Comparison of ENCODE assay signal across 22 cellular contexts in the genomic region with DNA sequence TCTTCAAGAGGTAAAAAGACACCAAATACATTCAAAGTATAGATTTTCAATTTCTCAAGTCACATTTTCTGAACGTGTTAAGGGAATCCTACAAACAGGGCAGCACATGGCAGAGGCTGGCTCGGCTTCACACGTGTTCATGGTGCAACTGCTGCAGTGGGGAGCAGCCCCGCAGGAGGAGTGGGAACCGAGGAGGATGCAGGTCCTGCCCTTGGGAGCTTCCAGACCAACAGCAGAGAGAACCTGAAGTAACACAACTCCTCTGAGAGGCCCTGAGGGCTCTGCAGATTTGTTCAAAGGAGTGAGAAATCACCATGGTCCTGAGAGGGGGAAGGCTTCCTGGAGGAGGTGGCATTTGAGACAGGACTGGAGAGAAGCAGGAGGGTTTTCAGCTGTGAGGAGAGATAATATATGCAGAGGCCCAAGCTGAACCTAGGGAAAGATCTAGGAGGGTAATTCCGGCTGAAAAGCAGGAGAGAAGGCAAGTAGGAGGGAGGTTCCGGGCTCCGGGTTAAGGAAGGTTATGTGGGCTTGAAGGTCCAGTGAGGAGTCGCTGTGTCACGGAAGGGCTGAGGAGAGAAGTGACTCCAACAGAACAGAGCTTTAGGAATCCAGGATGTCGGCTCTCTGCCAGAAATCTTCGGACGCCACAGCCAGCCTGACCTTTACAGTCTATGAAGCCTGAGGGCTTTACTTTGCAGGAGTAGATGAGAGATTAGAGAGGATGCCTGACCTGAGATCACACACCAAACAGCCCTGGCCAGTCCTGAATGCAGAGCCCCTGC.
DNase-seq lines count a peak whose midpoint lies in the region; ATAC-seq and TF ChIP-seq lines count a peak whose summit lies in the region.
"Had no signal": no experiment of that assay in that cellular context is flagged by ENCODE, and none has a peak within 500 bp of the region (broad histone marks: within the 10 kb centered on the region; RNA-seq: fewer than 3 reads in every experiment).

No MANE protein-coding gene starts in this region.

- H3K36me3 Mint-ChIP-seq in MCF 10A (ENCODE audit: insufficient read depth, unreplicated experiment), result no peaks in the 10 kb centered on the region
- H3K36me3 Mint-ChIP-seq in T-helper 17 cell (ENCODE audit: low read depth), result peaks cover 2% of the 10 kb centered on the region
- H3K36me3 Mint-ChIP-seq: T-cell had no signal

- WGBS in mammary epithelial cell (ENCODE audit: low coverage, missing lambda C conversion rate), result 34% methylated on average over 9 of the region's 13 CpGs
- 49 to 50% (median 49%) methylated on average over 13 of the region's 13 CpGs for WGBS in psoas muscle, 3 donors

- H2AFZ ChIP-seq in mammary epithelial cell (ENCODE audit: low read depth, low read length), result no peak overlapping the region

- H3K4me3 Mint-ChIP-seq in MCF 10A (ENCODE audit: unreplicated experiment) (no peak overlapping the region), T-helper 17 cell (no peak overlapping the region)
- H3K4me3 Mint-ChIP-seq: activated B cell treated with CpG ODN at 0.5 μM for 24 hours, nephron, T-cell had no signal

- no peaks in the 10 kb centered on the region for H3K9me3 Mint-ChIP-seq in MCF 10A (ENCODE audit: unreplicated experiment)
- H3K9me3 Mint-ChIP-seq: activated B cell treated with CpG ODN at 0.5 μM for 24 hours; activated T-helper 2 cell treated with anti-CD3 and anti-CD28 coated beads, Interferon-gamma antibody, Interleukin-2, Interleukin-4, amounts not matched to agents 10 μg/mL and 5 μg/mL and 100 μg/mL, durations not matched to agents 14 hours and 24 hours and 36 hours; nephron; T-cell had no signal

- H3K4me1 Mint-ChIP-seq in MCF 10A (ENCODE audit: insufficient read depth, unreplicated experiment), result peaks cover 6% of the 10 kb centered on the region
- H3K4me1 Mint-ChIP-seq in T-helper 17 cell, result no peaks in the 10 kb centered on the region
- H3K4me1 Mint-ChIP-seq: activated B cell treated with CpG ODN at 0.5 μM for 24 hours, T-cell had no signal

- H3K4me3 ChIP-seq in mammary epithelial cell (replicated peaks in 1 of 3; ENCODE audit: insufficient read depth in 1 of 3, low read depth in 2 of 3, low read length in 3 of 3), result no peak overlapping the region
- no peak overlapping the region for H3K4me3 ChIP-seq in fibroblast of mammary gland (ENCODE audit: control insufficient read depth, low read depth, low read length)
- no peak overlapping the region for H3K4me3 ChIP-seq in psoas muscle
- H3K4me3 ChIP-seq: Peyer's patch, stomach had no signal

- H3K27me3 Mint-ChIP-seq in MCF 10A (ENCODE audit: insufficient read depth, unreplicated experiment) (peaks cover 19% of the 10 kb centered on the region), T-helper 17 cell (peaks cover 28% of the 10 kb centered on the region)

- dilution Hi-C loops in mammary epithelial cell (cut with HindIII; ENCODE audit: low sequenced_read_pairs), result no loop called here

- H3K9me3 ChIP-seq in mammary epithelial cell (replicated peaks; ENCODE audit: insufficient read depth, low read length) (no peaks in the 10 kb centered on the region), psoas muscle (no peaks in the 10 kb centered on the region), T-helper 17 cell (ENCODE audit: control insufficient read depth, low read length, poor library complexity, severe bottlenecking) (no peaks in the 10 kb centered on the region)
- H3K9me3 ChIP-seq: Peyer's patch, stomach had no signal

- peaks cover 5% of the 10 kb centered on the region for H3K27me3 ChIP-seq in mammary epithelial cell (ENCODE audit: insufficient read depth, low read length)
- H3K27me3 ChIP-seq in psoas muscle (ENCODE audit: insufficient read depth in 3 of 3, low read length in 2 of 3), result peaks cover 0 to 9% (median 0%) of the 10 kb centered on the region in 3 donors
- H3K27me3 ChIP-seq: Peyer's patch had no signal

- no peak overlapping the region for H3K9ac ChIP-seq in mammary epithelial cell (ENCODE audit: insufficient read depth, low read length)

- POLR2A ChIA-PET in MCF 10A (lab: Yijun Ruan, JAX), result interaction anchor here (0.7 kb wide), 1 partner anchor 185 kb away, joined by 3 read pairs; no protein-coding TSS in a partner anchor

- intact Hi-C loops in MCF 10A (cut with micrococcal nuclease) (no loop called here), mammary epithelial cell (cut with micrococcal nuclease) (no loop called here), psoas muscle (cut with DNase I) (no loop called here)

- H3K27ac Mint-ChIP-seq in MCF 10A (ENCODE audit: low read depth, unreplicated experiment), result no peak overlapping the region
- no peak overlapping the region for H3K27ac Mint-ChIP-seq in T-helper 17 cell
- H3K27ac Mint-ChIP-seq: activated B cell treated with CpG ODN at 0.5 μM for 24 hours; activated T-helper 2 cell treated with anti-CD3 and anti-CD28 coated beads, Interferon-gamma antibody, Interleukin-2, Interleukin-4, amounts not matched to agents 10 μg/mL and 5 μg/mL and 100 μg/mL, durations not matched to agents 14 hours and 24 hours and 36 hours; nephron; T-cell had no signal

- CTCF ChIA-PET in MCF 10A (lab: Yijun Ruan, JAX), result no interaction called here
- CTCF ChIA-PET in mammary epithelial cell (lab: Charles Lee; ENCODE audit: low non-redundant PET), result no interaction called here

- no TSS peak for BruUV-seq in MCF 10A (replicated peaks; lab: Mats Ljungman, UMichigan)
- BruUV-seq in mammary epithelial cell (replicated peaks; lab: Mats Ljungman, UMichigan), result no TSS peak

- in situ Hi-C loops in mammary epithelial cell (cut with MboI; ENCODE audit: low sequenced_read_pairs in 2 of 2), result no loop called here

- H3K79me2 ChIP-seq in mammary epithelial cell (ENCODE audit: insufficient read depth, low read length), result no peaks in the 10 kb centered on the region

- no peaks in the 10 kb centered on the region for H4K20me1 ChIP-seq in mammary epithelial cell (ENCODE audit: insufficient read depth, low read length)

- H3K4me1 ChIP-seq in mammary epithelial cell (ENCODE audit: insufficient read depth, low read length), result no peaks in the 10 kb centered on the region
- H3K4me1 ChIP-seq in psoas muscle, result no peaks in the 10 kb centered on the region
- H3K4me1 ChIP-seq: Peyer's patch had no signal

- H3K36me3 ChIP-seq in mammary epithelial cell (ENCODE audit: insufficient read depth, low read length), result no peaks in the 10 kb centered on the region
- H3K36me3 ChIP-seq in psoas muscle (ENCODE audit: insufficient read depth in 1 of 2, low read depth in 1 of 2), result no peaks in the 10 kb centered on the region
- H3K36me3 ChIP-seq: Peyer's patch, stomach had no signal

- TF ChIP-seq CTCF in MCF 10A (IDR thresholded peaks at IDR 0.05; ENCODE audit: unreplicated experiment), result no peak
- TF ChIP-seq CTCF in mammary epithelial cell (conservative IDR thresholded peaks at IDR 0.05 in 1 of 2, IDR thresholded peaks at IDR 0.05 in 1 of 2; ENCODE audit: extremely low read depth in 1 of 2, insufficient read depth in 1 of 2, low read depth in 1 of 2, low read length in 2 of 2), result no peak
- no peak for TF ChIP-seq CTCF in fibroblast of mammary gland (conservative IDR thresholded peaks at IDR 0.05; ENCODE audit: control insufficient read depth, insufficient read depth, low read depth, low read length)
- no peak for TF ChIP-seq CTCF in psoas muscle (IDR thresholded peaks at IDR 0.05)

- ATAC-seq in psoas muscle (peak in 3 of 4 donors; percentile 55 to 58 (median 58)), T-helper 17 cell (no peak), GM18861 (IDR thresholded peaks at IDR 0.05; ENCODE audit: unreplicated experiment) (no peak), GM21576 (IDR thresholded peaks at IDR 0.05; ENCODE audit: unreplicated experiment) (no peak)
- ATAC-seq: T-cell had no signal

- no peak overlapping the region for H3K4me2 ChIP-seq in mammary epithelial cell (ENCODE audit: insufficient read depth, low read depth, low read length)

- H3K27ac ChIP-seq in mammary epithelial cell (ENCODE audit: insufficient read depth, low read depth, low read length), result no peak overlapping the region
- no peak overlapping the region for H3K27ac ChIP-seq in psoas muscle
- H3K27ac ChIP-seq: Peyer's patch had no signal

- DNase-seq in MCF 10A (ENCODE audit: unreplicated experiment) (peak; percentile 21), mammary epithelial cell (no peak), NCI-H460 (ENCODE audit: extremely low read depth, low read depth) (peak; percentile 14), fibroblast of mammary gland (ENCODE audit: low read depth) (peak; percentile 5), psoas muscle (no peak), T-helper 17 cell (no peak)
- DNase-seq: activated B cell treated with CpG ODN at 0.5 μM for 24 hours, amygdala, cerebellar nuclear complex, COR-L47, GF-D8, HCEC 1CT, MM.1S, NCI-H187 treated with DMSO at 0.1 percent for 48 hours, NCI-H510A treated with DMSO at 0.1 percent for 48 hours, stomach, T-cell had no signal

Comparison
In these comparisons a context has a peak if more than half of its experiments do, and no peak if none do; other contexts are left out.
1. DNase-seq: peak in MCF 10A (single experiment), NCI-H460 (single experiment) and fibroblast of mammary gland (single experiment); none in mammary epithelial cell (single experiment), psoas muscle (0 of 2) and T-helper 17 cell (0 of 3).
2. ATAC-seq: peak in psoas muscle (3 of 4); none in T-helper 17 cell (single experiment), GM18861 (single experiment) and GM21576 (single experiment).